ENCODE assay signal across 19 cellular contexts in the genomic region with DNA sequence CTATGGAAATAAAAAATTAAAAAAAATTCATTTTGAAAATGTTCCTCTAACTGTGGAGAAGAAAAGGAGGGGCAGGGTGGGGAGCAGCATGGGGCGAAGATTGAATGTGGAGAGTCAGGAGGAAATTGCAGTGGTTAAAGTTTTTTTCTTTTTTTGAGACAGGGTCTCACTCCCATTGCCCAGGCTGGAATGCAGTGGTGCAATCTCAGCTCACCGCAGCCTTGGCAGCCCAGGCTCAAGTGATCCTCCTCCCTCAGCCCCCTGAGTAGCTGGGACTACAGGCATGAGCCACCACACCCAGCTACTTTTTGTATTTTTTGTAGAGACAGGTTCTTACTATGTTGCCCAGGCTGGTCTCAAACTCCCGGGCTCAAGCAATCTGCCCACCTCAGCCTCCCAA.
"Had no signal": no experiment of that assay in that cellular context is flagged by ENCODE, and none has a peak within 500 bp of the region (broad histone marks: within the 10 kb centered on the region; RNA-seq: fewer than 3 reads in every experiment).

No MANE protein-coding gene starts in this region.

- H3K27me3 ChIP-seq: SJSA1 had no signal

- H3K9me3 ChIP-seq: SJSA1 had no signal

- DNase-seq: KBM-7, NCI-H1092, NCI-H1105 treated with DMSO at 0.1 percent for 48 hours, NCI-H1436, NCI-H187, NCI-H2029, NCI-H2081 treated with DMSO at 0.1 percent for 48 hours, NCI-H2171, NCI-H226, NCI-H446, NCI-H510A, NCI-H524 treated with DMSO at 0.1 percent for 48 hours, NCI-H69, NCI-H774, Right ventricle myocardium superior, RPMI8226, SIG-M5 had no signal

- H3K36me3 ChIP-seq: SJSA1 had no signal

- H3K4me3 ChIP-seq: SJSA1, SK-N-MC had no signal
